In genomic region chr6:7899046-7899888, GRCh38 we compare ENCODE assay signal across 10 cellular contexts. TPM values are rescaled to one million over a fixed set of nuclear protein-coding genes. Genes with fewer than 3 reads are reported as not detected.
DNase-seq lines count a peak whose midpoint lies in the region; ATAC-seq, FAIRE-seq and TF ChIP-seq lines count a peak whose summit lies in the region.
"Had no signal": no experiment of that assay in that cellular context is flagged by ENCODE, and none has a peak within 500 bp of the region (broad histone marks: within the 10 kb centered on the region; RNA-seq: fewer than 3 reads in every experiment).

No MANE protein-coding gene starts in this region.

- no peak overlapping the region for H3K4me3 Mint-ChIP-seq in activated naive CD8-positive, alpha-beta T cell treated with anti-CD3 and anti-CD28 coated beads for 36 hours
- H3K4me3 Mint-ChIP-seq: neural crest cell had no signal

- no peaks in the 10 kb centered on the region for H3K27me3 Mint-ChIP-seq in activated naive CD8-positive, alpha-beta T cell treated with anti-CD3 and anti-CD28 coated beads for 36 hours

- no peak overlapping the region for H2AFZ ChIP-seq in OCI-LY1 (ENCODE audit: low read length)

- no peaks in the 10 kb centered on the region for H3K4me1 Mint-ChIP-seq in activated naive CD8-positive, alpha-beta T cell treated with anti-CD3 and anti-CD28 coated beads for 36 hours
- H3K4me1 Mint-ChIP-seq: neural crest cell had no signal

- H3F3A ChIP-seq in OCI-LY1 (ENCODE audit: insufficient read depth, low read length) = no peaks in the 10 kb centered on the region

- no peaks in the 10 kb centered on the region for H3K9me3 Mint-ChIP-seq in activated naive CD8-positive, alpha-beta T cell treated with anti-CD3 and anti-CD28 coated beads for 36 hours
- H3K9me3 Mint-ChIP-seq: neural crest cell had no signal

- no peaks in the 10 kb centered on the region for H3K9me3 ChIP-seq in OCI-LY1 (ENCODE audit: low read length)

- no peaks in the 10 kb centered on the region for H4K20me1 ChIP-seq in OCI-LY1 (ENCODE audit: insufficient read depth, low read length)

- no peak overlapping the region for H3K27ac ChIP-seq in OCI-LY1 (ENCODE audit: low read depth, low read length, poor library complexity, severe bottlenecking)

- ATAC-seq in GM21423 (IDR thresholded peaks at IDR 0.05; ENCODE audit: unreplicated experiment) (peak; percentile 69), HG02798 (IDR thresholded peaks at IDR 0.05; ENCODE audit: poor library complexity, unreplicated experiment) (no peak)

- no peak overlapping the region for H3K27ac Mint-ChIP-seq in activated naive CD8-positive, alpha-beta T cell treated with anti-CD3 and anti-CD28 coated beads for 36 hours

- FAIRE-seq in HTR-8/SVneo (lab: Jason Lieb, UNC) = no peak

- DNase-seq in COR-L47 (lab: John Stamatoyannopoulos, UW) = peak; percentile 24
- peak in 27 of 42 donors; percentile 13 to 70 (median 35) for DNase-seq in head of caudate nucleus
- no peak for DNase-seq in SKM-1 (lab: John Stamatoyannopoulos, UW; ENCODE audit: unreplicated experiment)
- DNase-seq in activated naive CD8-positive, alpha-beta T cell treated with anti-CD3 and anti-CD28 coated beads for 36 hours = no peak
- DNase-seq in HTR-8/SVneo (ENCODE audit: insufficient read length, low spot score) = no peak
- DNase-seq: DMS79 had no signal

- peaks cover 97% of the 10 kb centered on the region for H3K36me3 ChIP-seq in OCI-LY1 (ENCODE audit: insufficient read depth, low read length)

- intact Hi-C loops in head of caudate nucleus (cut with DNase I) = no loop called here

- peaks cover 19% of the 10 kb centered on the region for H3K4me1 ChIP-seq in OCI-LY1 (ENCODE audit: insufficient read depth, low read length, severe bottlenecking)

- no peaks in the 10 kb centered on the region for H3K27me3 ChIP-seq in OCI-LY1 (ENCODE audit: insufficient read depth, low read length)

- no peak overlapping the region for H3K4me3 ChIP-seq in OCI-LY1 (ENCODE audit: low read depth, low read length, poor library complexity, severe bottlenecking)

- H3K79me2 ChIP-seq in OCI-LY1 (ENCODE audit: insufficient read depth, low read length) = no peaks in the 10 kb centered on the region

- no peak overlapping the region for H3K4me2 ChIP-seq in OCI-LY1 (ENCODE audit: low read length)

- H3K9ac ChIP-seq in OCI-LY1 (ENCODE audit: low read length) = no peak overlapping the region

- peak; percentile 53 for TF ChIP-seq CTCF in OCI-LY1 (IDR thresholded peaks at IDR 0.05; ENCODE audit: low read length)

- peaks cover 36% of the 10 kb centered on the region for H3K36me3 Mint-ChIP-seq in activated naive CD8-positive, alpha-beta T cell treated with anti-CD3 and anti-CD28 coated beads for 36 hours

- H3K9me2 ChIP-seq in OCI-LY1 (ENCODE audit: low read depth, low read length) = no peaks in the 10 kb centered on the region

RNA-seq across cellular contexts. Expression of gene TXNDC5, which starts 11.3 kb away (rescaled TPM):
- total RNA-seq in activated naive CD8-positive, alpha-beta T cell treated with anti-CD3 and anti-CD28 coated beads for 36 hours = 10 to 100 TPM; 62.1 to 65.0 TPM

Comparison
In these comparisons a context has a peak if more than half of its experiments do, and no peak if none do; other contexts are left out.
1. DNase-seq: peak in COR-L47 (single experiment) and head of caudate nucleus (27 of 42); none in SKM-1 (single experiment), activated naive CD8-positive, alpha-beta T cell treated with anti-CD3 and anti-CD28 coated beads for 36 hours (single experiment) and HTR-8/SVneo (single experiment).